14 cellular contexts compared by ENCODE assay signal in genomic region chr4:2061208-2062131, GRCh38. TPM values are rescaled to one million over a fixed set of nuclear protein-coding genes. Genes with fewer than 3 reads are reported as not detected.
DNase-seq lines count a peak whose midpoint lies in the region; ATAC-seq and TF ChIP-seq lines count a peak whose summit lies in the region.
"Had no signal": no experiment of that assay in that cellular context is flagged by ENCODE, and none has a peak within 500 bp of the region (broad histone marks: within the 10 kb centered on the region; RNA-seq: fewer than 3 reads in every experiment).

No MANE protein-coding gene starts in this region.

- peak overlapping the region; percentile 34 for H3K4me3 Mint-ChIP-seq in CD4-positive, alpha-beta T cell
- no peak overlapping the region for H3K4me3 Mint-ChIP-seq in glutamatergic neuron (ENCODE audit: unreplicated experiment)

- peaks cover 3% of the 10 kb centered on the region for H3K36me3 ChIP-seq in HUES6 (ENCODE audit: control insufficient read depth, insufficient read depth, low read length)
- peaks cover 37% of the 10 kb centered on the region for H3K36me3 ChIP-seq in neuron (ENCODE audit: insufficient read depth, low read length)
- H3K36me3 ChIP-seq: colonic mucosa, esophagus squamous epithelium, transverse colon had no signal

- no peaks in the 10 kb centered on the region for H3K9me3 ChIP-seq in CD4-positive, alpha-beta T cell (ENCODE audit: control insufficient read depth, low read length)
- H3K9me3 ChIP-seq in HUES6 (ENCODE audit: control insufficient read depth, insufficient read depth, low read depth, low read length) (no peaks in the 10 kb centered on the region), neuron (ENCODE audit: low read length) (no peaks in the 10 kb centered on the region)
- H3K9me3 ChIP-seq: colonic mucosa, esophagus squamous epithelium, transverse colon had no signal

- peaks cover 37% of the 10 kb centered on the region for H3K27me3 ChIP-seq in CD4-positive, alpha-beta T cell (ENCODE audit: control insufficient read depth, insufficient read depth, low read length)
- peaks cover 58% of the 10 kb centered on the region for H3K27me3 ChIP-seq in HUES6 (ENCODE audit: control insufficient read depth, insufficient read depth, low read length)
- H3K27me3 ChIP-seq in neuron (ENCODE audit: insufficient read depth, low read length), result no peaks in the 10 kb centered on the region

- POLR2A ChIA-PET in CD4-positive, alpha-beta T cell (lab: Charles Lee), result no interaction called here

- H3K27me3 Mint-ChIP-seq in CD4-positive, alpha-beta T cell, result peaks cover 22% of the 10 kb centered on the region
- H3K27me3 Mint-ChIP-seq in glutamatergic neuron (ENCODE audit: unreplicated experiment), result peaks cover 12% of the 10 kb centered on the region

- H3K4me3 ChIP-seq in HUES6 (ENCODE audit: low read depth, low read length) (peak overlapping the region; percentile 56), neuron (ENCODE audit: low read length) (peak overlapping the region; percentile 28)
- H3K4me3 ChIP-seq: colonic mucosa, transverse colon had no signal

- H3K9ac ChIP-seq in HUES6 (ENCODE audit: low read length), result no peak overlapping the region
- H3K9ac ChIP-seq: parathyroid adenoma had no signal

- no peaks in the 10 kb centered on the region for H3K9me3 Mint-ChIP-seq in CD4-positive, alpha-beta T cell
- peaks cover 4% of the 10 kb centered on the region for H3K9me3 Mint-ChIP-seq in glutamatergic neuron (ENCODE audit: unreplicated experiment)

- intact Hi-C loops in CD4-positive, alpha-beta T cell (cut with DNase I, micrococcal nuclease), result no loop called here

- H3K27ac Mint-ChIP-seq in CD4-positive, alpha-beta T cell, result no peak overlapping the region
- no peak overlapping the region for H3K27ac Mint-ChIP-seq in glutamatergic neuron (ENCODE audit: unreplicated experiment)

- CTCF ChIA-PET in CD4-positive, alpha-beta T cell (lab: Charles Lee), result no interaction called here

- H3K4me1 Mint-ChIP-seq in CD4-positive, alpha-beta T cell (ENCODE audit: low read depth), result peaks cover 4% of the 10 kb centered on the region
- no peaks in the 10 kb centered on the region for H3K4me1 Mint-ChIP-seq in glutamatergic neuron (ENCODE audit: low read depth, unreplicated experiment)

- H3K4me1 ChIP-seq in HUES6 (ENCODE audit: control insufficient read depth, insufficient read depth, low read length) (peaks cover 4% of the 10 kb centered on the region; the same call in 1 of the 2 replicates), neuron (ENCODE audit: insufficient read depth, low read length) (peaks cover 26% of the 10 kb centered on the region)
- H3K4me1 ChIP-seq: parathyroid adenoma had no signal

- no peak overlapping the region for H3K27ac ChIP-seq in CD4-positive, alpha-beta T cell (ENCODE audit: low read depth, low read length)
- H3K27ac ChIP-seq in HUES6 (ENCODE audit: low read depth, low read length), result no peak overlapping the region
- H3K27ac ChIP-seq: colonic mucosa, esophagus squamous epithelium, parathyroid adenoma, transverse colon, WERI-Rb-1 had no signal

- no peak overlapping the region for H2AFZ ChIP-seq in neuron (ENCODE audit: low read depth, low read length)
- H2AFZ ChIP-seq: parathyroid adenoma had no signal

- no peak for DNase-seq in CD4-positive, alpha-beta T cell
- DNase-seq in glutamatergic neuron, result peak; percentile 31
- DNase-seq in HPDE6-E6E7 (ENCODE audit: extremely low spot score), result no peak
- DNase-seq in NCI-H2171 treated with DMSO at 0.1 percent for 48 hours (lab: John Stamatoyannopoulos, UW), result no peak
- DNase-seq in DMS79 (lab: John Stamatoyannopoulos, UW), result no peak
- DNase-seq in occipital lobe (lab: John Stamatoyannopoulos, UW), result no peak
- DNase-seq: colonic mucosa, esophagus squamous epithelium, NCI-H1048, WERI-Rb-1 had no signal

- no peak for ATAC-seq in CD4-positive, alpha-beta T cell (ENCODE audit: poor library complexity)

- no peaks in the 10 kb centered on the region for H3K36me3 Mint-ChIP-seq in CD4-positive, alpha-beta T cell (ENCODE audit: low read depth)
- H3K36me3 Mint-ChIP-seq in glutamatergic neuron (ENCODE audit: unreplicated experiment), result no peaks in the 10 kb centered on the region

- TF ChIP-seq CTCF in CD4-positive, alpha-beta T cell (IDR thresholded peaks at IDR 0.05), result no peak
- TF ChIP-seq CTCF in glutamatergic neuron (IDR thresholded peaks at IDR 0.05; ENCODE audit: partially characterized antibody, unreplicated experiment), result no peak

RNA-seq across cellular contexts. Expression of gene NAT8L, which starts 2.3 kb away (rescaled TPM):
- total RNA-seq in CD4-positive, alpha-beta T cell, result not detected
- 8.3 TPM for total RNA-seq in glutamatergic neuron (ENCODE audit: unreplicated experiment)
- total RNA-seq in occipital lobe, result 11.4 TPM

RNA-seq across cellular contexts. Expression of gene NELFA, which starts 52.7 kb away (rescaled TPM):
- 10 to 100 TPM; 39.9 to 40.1 TPM for total RNA-seq in CD4-positive, alpha-beta T cell
- total RNA-seq in glutamatergic neuron (ENCODE audit: unreplicated experiment), result 39.6 TPM
- 19.0 TPM for total RNA-seq in occipital lobe
